In the genomic region with DNA sequence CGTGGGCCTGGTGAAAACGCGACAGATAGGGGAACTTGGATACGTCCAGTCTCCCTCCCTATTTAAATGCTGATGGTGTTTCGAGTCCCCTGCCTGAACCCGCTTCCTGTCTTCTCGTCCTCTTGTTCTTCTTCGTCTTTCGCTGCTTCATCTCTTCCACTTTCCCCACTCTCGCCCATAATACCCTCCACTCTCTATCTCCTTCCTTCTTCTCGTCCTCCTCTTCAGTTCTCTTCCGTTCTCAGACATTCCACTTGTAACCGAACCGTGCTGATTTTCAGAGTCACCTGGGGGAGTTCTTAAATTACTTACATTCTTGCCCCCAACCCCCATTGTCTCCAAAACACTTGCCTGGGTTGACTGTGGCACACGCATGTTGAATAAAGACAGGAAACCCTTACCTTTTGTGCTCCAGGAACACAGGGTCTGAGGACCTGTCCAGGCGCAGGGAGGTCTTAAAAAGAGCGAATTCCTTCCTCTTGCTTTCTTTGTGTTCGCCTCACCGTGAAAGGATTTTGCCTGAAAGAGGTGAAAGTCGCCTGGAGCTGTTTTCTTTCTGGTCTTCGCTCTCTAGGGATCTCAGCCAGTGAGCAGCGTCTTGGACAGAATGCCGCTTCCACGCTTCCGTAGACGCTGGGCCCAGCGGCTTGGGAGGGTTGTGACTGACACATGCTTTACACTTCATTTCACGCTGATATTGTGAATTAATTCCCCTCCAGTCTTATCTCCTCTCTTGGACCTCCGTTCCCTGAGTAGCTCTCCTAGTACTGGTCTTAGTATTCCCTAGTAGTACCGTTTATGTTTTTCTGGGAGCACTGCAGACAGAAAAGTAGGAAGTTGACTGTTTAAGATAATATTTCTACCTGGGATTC, we compare ENCODE assay signal across 1 cellular context.
TF ChIP-seq lines count a peak whose summit lies in the region.

No MANE protein-coding gene starts in this region.

TF ChIP-seq in K562, 482 proteins besides CTCF, POLR2A, EP300 and RAD21 (continued from another document and continues in another):
- TF ChIP-seq, protein P1, sequence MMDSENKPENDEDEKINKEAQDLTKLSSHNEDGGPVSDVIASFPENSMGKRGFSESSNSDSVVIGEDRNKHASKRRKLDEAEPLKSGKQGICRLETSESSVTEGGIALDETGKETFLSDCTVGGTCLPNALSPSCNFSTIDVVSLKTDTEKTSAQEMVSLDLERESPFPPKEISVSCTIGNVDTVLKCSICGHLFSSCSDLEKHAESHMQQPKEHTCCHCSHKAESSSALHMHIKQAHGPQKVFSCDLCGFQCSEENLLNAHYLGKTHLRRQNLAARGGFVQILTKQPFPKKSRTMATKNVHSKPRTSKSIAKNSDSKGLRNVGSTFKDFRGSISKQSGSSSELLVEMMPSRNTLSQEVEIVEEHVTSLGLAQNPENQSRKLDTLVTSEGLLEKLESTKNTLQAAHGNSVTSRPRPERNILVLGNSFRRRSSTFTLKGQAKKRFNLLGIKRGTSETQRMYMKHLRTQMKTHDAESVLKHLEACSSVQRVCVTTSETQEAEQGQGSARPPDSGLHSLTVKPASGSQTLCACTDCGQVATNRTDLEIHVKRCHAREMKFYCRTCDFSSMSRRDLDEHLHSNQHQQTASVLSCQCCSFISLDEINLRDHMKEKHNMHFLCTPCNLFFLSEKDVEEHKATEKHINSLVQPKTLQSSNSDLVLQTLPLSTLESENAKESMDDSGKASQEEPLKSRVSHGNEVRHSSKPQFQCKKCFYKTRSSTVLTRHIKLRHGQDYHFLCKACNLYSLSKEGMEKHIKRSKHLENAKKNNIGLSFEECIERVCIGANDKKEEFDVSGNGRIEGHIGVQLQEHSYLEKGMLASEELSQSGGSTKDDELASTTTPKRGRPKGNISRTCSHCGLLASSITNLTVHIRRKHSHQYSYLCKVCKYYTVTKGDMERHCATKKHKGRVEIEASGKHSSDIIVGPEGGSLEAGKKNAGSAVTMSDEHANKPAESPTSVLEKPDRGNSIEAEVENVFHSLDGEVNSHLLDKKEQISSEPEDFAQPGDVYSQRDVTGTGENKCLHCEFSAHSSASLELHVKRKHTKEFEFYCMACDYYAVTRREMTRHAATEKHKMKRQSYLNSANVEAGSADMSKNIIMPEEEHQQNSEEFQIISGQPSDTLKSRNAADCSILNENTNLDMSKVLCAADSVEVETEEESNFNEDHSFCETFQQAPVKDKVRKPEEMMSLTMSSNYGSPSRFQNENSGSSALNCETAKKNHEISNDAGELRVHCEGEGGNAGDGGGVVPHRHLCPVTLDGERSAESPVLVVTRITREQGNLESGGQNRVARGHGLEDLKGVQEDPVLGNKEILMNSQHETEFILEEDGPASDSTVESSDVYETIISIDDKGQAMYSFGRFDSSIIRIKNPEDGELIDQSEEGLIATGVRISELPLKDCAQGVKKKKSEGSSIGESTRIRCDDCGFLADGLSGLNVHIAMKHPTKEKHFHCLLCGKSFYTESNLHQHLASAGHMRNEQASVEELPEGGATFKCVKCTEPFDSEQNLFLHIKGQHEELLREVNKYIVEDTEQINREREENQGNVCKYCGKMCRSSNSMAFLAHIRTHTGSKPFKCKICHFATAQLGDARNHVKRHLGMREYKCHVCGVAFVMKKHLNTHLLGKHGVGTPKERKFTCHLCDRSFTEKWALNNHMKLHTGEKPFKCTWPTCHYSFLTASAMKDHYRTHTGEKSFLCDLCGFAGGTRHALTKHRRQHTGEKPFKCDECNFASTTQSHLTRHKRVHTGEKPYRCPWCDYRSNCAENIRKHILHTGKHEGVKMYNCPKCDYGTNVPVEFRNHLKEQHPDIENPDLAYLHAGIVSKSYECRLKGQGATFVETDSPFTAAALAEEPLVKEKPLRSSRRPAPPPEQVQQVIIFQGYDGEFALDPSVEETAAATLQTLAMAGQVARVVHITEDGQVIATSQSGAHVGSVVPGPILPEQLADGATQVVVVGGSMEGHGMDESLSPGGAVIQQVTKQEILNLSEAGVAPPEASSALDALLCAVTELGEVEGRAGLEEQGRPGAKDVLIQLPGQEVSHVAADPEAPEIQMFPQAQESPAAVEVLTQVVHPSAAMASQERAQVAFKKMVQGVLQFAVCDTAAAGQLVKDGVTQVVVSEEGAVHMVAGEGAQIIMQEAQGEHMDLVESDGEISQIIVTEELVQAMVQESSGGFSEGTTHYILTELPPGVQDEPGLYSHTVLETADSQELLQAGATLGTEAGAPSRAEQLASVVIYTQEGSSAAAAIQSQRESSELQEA (IDR thresholded peaks at IDR 0.05; ENCODE audit: low read depth) = peak; percentile 88
- TF ChIP-seq YY1 (IDR thresholded peaks at IDR 0.05; ENCODE audit: borderline replicate concordance in 1 of 3, control insufficient read depth in 1 of 3, extremely low read depth in 1 of 3, insufficient read depth in 3 of 3, insufficient read length in 1 of 3, insufficient replicate concordance in 2 of 3, low read depth in 1 of 3, low read length in 2 of 3) = peak in 1 of 3 experiments; percentile 15
- TF ChIP-seq, protein P2, sequence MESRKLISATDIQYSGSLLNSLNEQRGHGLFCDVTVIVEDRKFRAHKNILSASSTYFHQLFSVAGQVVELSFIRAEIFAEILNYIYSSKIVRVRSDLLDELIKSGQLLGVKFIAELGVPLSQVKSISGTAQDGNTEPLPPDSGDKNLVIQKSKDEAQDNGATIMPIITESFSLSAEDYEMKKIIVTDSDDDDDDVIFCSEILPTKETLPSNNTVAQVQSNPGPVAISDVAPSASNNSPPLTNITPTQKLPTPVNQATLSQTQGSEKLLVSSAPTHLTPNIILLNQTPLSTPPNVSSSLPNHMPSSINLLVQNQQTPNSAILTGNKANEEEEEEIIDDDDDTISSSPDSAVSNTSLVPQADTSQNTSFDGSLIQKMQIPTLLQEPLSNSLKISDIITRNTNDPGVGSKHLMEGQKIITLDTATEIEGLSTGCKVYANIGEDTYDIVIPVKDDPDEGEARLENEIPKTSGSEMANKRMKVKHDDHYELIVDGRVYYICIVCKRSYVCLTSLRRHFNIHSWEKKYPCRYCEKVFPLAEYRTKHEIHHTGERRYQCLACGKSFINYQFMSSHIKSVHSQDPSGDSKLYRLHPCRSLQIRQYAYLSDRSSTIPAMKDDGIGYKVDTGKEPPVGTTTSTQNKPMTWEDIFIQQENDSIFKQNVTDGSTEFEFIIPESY (CRISPR knock-in tag; IDR thresholded peaks at IDR 0.05) = no peak; the same call in none of the 2 replicates
- no peak for TF ChIP-seq HSF4 (CRISPR knock-in tag; IDR thresholded peaks at IDR 0.05; ENCODE audit: borderline replicate concordance)
- TF ChIP-seq SMARCB1 (IDR thresholded peaks at IDR 0.05; ENCODE audit: insufficient read length, low read depth) = no peak
- no peak for TF ChIP-seq XRCC4 (IDR thresholded peaks at IDR 0.05; ENCODE audit: extremely low read depth, insufficient read depth, insufficient read length)
- no peak; the same call in 1 of the 2 replicates for TF ChIP-seq SP1 (CRISPR knock-in tag; IDR thresholded peaks at IDR 0.05)
- TF ChIP-seq SIX5 (IDR thresholded peaks at IDR 0.05; ENCODE audit: borderline replicate concordance in 1 of 2, insufficient read depth in 1 of 2, low read depth in 1 of 2, low read length in 2 of 2) = no peak
- TF ChIP-seq, protein P3, sequence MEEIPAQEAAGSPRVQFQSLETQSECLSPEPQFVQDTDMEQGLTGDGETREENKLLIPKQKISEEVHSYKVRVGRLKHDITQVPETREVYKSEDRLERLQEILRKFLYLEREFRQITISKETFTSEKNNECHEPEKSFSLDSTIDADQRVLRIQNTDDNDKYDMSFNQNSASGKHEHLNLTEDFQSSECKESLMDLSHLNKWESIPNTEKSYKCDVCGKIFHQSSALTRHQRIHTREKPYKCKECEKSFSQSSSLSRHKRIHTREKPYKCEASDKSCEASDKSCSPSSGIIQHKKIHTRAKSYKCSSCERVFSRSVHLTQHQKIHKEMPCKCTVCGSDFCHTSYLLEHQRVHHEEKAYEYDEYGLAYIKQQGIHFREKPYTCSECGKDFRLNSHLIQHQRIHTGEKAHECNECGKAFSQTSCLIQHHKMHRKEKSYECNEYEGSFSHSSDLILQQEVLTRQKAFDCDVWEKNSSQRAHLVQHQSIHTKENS (CRISPR knock-in tag; IDR thresholded peaks at IDR 0.05) = no peak
- TF ChIP-seq, protein P4, sequence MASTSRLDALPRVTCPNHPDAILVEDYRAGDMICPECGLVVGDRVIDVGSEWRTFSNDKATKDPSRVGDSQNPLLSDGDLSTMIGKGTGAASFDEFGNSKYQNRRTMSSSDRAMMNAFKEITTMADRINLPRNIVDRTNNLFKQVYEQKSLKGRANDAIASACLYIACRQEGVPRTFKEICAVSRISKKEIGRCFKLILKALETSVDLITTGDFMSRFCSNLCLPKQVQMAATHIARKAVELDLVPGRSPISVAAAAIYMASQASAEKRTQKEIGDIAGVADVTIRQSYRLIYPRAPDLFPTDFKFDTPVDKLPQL (IDR thresholded peaks at IDR 0.05; ENCODE audit: extremely low read depth, insufficient read length) = no peak
- TF ChIP-seq, protein P5, sequence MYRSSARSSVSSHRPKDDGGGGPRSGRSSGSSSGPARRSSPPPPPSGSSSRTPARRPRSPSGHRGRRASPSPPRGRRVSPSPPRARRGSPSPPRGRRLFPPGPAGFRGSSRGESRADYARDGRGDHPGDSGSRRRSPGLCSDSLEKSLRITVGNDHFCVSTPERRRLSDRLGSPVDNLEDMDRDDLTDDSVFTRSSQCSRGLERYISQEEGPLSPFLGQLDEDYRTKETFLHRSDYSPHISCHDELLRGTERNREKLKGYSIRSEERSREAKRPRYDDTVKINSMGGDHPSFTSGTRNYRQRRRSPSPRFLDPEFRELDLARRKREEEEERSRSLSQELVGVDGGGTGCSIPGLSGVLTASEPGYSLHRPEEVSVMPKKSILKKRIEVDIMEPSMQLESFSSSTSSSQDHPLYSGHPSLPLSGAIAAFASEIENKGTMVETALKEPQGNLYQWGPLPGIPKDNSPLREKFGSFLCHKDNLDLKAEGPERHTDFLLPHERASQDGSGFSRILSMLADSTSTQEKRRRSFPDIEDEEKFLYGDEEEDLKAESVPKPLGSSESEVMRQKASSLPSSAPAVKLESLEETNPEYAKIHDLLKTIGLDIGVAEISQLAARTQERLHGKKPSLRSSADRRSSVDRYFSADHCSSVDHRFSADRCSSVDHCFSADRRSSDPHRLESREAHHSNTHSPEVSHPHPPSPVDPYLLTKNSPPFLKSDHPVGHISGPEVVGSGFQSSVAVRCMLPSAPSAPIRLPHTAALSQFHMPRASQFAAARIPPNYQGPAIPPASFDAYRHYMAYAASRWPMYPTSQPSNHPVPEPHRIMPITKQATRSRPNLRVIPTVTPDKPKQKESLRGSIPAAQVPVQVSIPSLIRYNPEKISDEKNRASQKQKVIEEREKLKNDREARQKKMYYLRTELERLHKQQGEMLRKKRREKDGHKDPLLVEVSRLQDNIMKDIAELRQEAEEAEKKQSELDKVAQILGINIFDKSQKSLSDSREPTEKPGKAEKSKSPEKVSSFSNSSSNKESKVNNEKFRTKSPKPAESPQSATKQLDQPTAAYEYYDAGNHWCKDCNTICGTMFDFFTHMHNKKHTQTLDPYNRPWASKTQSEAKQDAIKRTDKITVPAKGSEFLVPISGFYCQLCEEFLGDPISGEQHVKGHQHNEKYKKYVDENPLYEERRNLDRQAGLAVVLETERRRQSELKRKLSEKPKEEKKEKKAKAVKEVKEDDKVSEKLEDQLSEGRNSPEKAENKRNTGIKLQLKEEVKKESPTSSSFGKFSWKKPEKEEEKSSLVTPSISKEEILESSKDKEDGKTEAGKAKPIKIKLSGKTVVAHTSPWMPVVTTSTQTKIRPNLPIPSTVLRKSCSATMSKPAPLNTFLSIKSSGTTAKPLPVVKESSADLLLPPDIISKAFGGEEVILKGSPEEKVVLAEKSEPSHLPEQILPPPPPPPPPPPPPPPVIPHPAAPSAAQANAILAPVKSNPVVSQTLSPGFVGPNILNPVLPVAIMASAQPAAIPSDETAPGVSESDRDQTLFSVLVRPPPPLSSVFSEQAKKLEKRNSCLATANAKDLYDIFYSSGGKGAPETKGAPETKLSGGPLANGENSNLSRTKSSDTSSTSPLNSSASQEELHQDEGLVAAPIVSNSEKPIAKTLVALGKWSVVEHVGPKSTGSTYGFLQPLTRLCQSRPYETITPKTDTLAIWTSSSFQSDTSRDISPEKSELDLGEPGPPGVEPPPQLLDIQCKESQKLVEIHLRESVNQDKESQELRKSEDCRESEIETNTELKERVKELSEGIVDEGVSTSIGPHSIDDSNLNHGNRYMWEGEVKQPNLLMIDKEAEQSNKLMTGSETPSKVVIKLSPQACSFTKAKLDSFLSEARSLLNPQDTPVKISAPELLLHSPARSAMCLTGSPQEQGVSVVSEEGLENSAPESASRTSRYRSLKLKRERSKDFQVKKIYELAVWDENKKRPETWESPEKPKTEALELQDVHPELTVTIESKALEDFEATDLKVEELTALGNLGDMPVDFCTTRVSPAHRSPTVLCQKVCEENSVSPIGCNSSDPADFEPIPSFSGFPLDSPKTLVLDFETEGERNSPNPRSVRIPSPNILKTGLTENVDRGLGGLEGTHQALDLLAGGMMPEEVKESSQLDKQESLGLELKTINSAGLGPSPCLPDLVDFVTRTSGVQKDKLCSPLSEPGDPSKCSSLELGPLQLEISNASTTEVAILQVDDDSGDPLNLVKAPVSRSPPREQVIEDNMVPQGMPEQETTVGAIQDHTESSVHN (IDR thresholded peaks at IDR 0.05; ENCODE audit: borderline replicate concordance in 1 of 2, low read depth in 1 of 2) = no peak
- TF ChIP-seq TRIM28 (IDR thresholded peaks at IDR 0.05) = peak; percentile 54; the same call in 1 of the 2 replicates
- TF ChIP-seq SREBF1 (IDR thresholded peaks at IDR 0.05; ENCODE audit: borderline replicate concordance, low read depth, low read length) = no peak
- no peak for TF ChIP-seq SRSF9 (IDR thresholded peaks at IDR 0.05; ENCODE audit: borderline replicate concordance, low read depth, low read length)
- TF ChIP-seq SAP30 (IDR thresholded peaks at IDR 0.05; ENCODE audit: borderline replicate concordance, insufficient read depth, low read depth, low read length, poor library complexity, severe bottlenecking) = no peak
- TF ChIP-seq BCL6 (CRISPR knock-in tag; IDR thresholded peaks at IDR 0.05) = no peak
- no peak for TF ChIP-seq MCM2 (IDR thresholded peaks at IDR 0.05; ENCODE audit: low read depth)
- peak; percentile 41; the same call in 1 of the 2 replicates for TF ChIP-seq ELF2 (CRISPR knock-in tag; IDR thresholded peaks at IDR 0.05)
- TF ChIP-seq SMARCE1 (IDR thresholded peaks at IDR 0.05) = peak; percentile 59; the same call in 1 of the 2 replicates
- no peak for TF ChIP-seq NFE2 (IDR thresholded peaks at IDR 0.05; ENCODE audit: low read depth)
- no peak for TF ChIP-seq ZNF696 (CRISPR knock-in tag; conservative IDR thresholded peaks at IDR 0.05)
- no peak for TF ChIP-seq MYBL2 (IDR thresholded peaks at IDR 0.05; ENCODE audit: low read depth)
- no peak for TF ChIP-seq MYBL2 (CRISPR knock-in tag; IDR thresholded peaks at IDR 0.05; ENCODE audit: borderline replicate concordance)
- TF ChIP-seq ZNF551 (CRISPR knock-in tag; IDR thresholded peaks at IDR 0.05) = no peak
- TF ChIP-seq CBX5 (IDR thresholded peaks at IDR 0.05; ENCODE audit: borderline replicate concordance, low read depth) = no peak
- TF ChIP-seq ZNF347 (CRISPR knock-in tag; IDR thresholded peaks at IDR 0.05; ENCODE audit: low read depth) = no peak
- TF ChIP-seq, protein P6, sequence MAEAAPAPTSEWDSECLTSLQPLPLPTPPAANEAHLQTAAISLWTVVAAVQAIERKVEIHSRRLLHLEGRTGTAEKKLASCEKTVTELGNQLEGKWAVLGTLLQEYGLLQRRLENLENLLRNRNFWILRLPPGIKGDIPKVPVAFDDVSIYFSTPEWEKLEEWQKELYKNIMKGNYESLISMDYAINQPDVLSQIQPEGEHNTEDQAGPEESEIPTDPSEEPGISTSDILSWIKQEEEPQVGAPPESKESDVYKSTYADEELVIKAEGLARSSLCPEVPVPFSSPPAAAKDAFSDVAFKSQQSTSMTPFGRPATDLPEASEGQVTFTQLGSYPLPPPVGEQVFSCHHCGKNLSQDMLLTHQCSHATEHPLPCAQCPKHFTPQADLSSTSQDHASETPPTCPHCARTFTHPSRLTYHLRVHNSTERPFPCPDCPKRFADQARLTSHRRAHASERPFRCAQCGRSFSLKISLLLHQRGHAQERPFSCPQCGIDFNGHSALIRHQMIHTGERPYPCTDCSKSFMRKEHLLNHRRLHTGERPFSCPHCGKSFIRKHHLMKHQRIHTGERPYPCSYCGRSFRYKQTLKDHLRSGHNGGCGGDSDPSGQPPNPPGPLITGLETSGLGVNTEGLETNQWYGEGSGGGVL (CRISPR knock-in tag; IDR thresholded peaks at IDR 0.05) = no peak
